Comparison of ENCODE assay signal across 9 cellular contexts in genomic region chr1:47508900-47509488, GRCh38.
DNase-seq lines count a peak whose midpoint lies in the region; ATAC-seq and TF ChIP-seq lines count a peak whose summit lies in the region.
"Had no signal": no experiment of that assay in that cellular context is flagged by ENCODE, and none has a peak within 500 bp of the region (broad histone marks: within the 10 kb centered on the region; RNA-seq: fewer than 3 reads in every experiment).

No MANE protein-coding gene starts in this region.

- H3K36me3 Mint-ChIP-seq in CD4-positive, alpha-beta memory T cell, result no peaks in the 10 kb centered on the region
- H3K36me3 Mint-ChIP-seq in nephron progenitor cell (ENCODE audit: low read depth), result peaks cover 15% of the 10 kb centered on the region

- POLR2A ChIA-PET in CD4-positive, alpha-beta memory T cell (lab: Charles Lee; ENCODE audit: partially characterized antibody), result no interaction called here

- intact Hi-C loops in CD4-positive, alpha-beta memory T cell (cut with micrococcal nuclease), result no loop called here
- intact Hi-C loops in esophagus squamous epithelium (cut with DNase I), result no loop called here

- H3K27me3 Mint-ChIP-seq in CD4-positive, alpha-beta memory T cell, result peaks cover 49 to 59% of the 10 kb centered on the region in 2 donors
- peaks cover 46% of the 10 kb centered on the region for H3K27me3 Mint-ChIP-seq in nephron progenitor cell (ENCODE audit: low read depth, poor library complexity)

- H3K27ac ChIP-seq in CD4-positive, alpha-beta memory T cell (ENCODE audit: low read depth, low read length), result no peak overlapping the region
- H3K27ac ChIP-seq in HUES64 (ENCODE audit: low read depth, low read length), result no peak overlapping the region
- no peak overlapping the region for H3K27ac ChIP-seq in esophagus squamous epithelium

- H3K4me3 Mint-ChIP-seq in CD4-positive, alpha-beta memory T cell, result peak overlapping the region; percentile 46 to 75 (median 63)
- peak overlapping the region; percentile 78 for H3K4me3 Mint-ChIP-seq in nephron progenitor cell

- DNase-seq in CD4-positive, alpha-beta memory T cell, result no peak
- no peak for DNase-seq in esophagus squamous epithelium (lab: John Stamatoyannopoulos, UW)
- peak; percentile 55 for DNase-seq in nephron progenitor cell
- no peak for DNase-seq in DMS 273 treated with DMSO at 0.1 percent for 48 hours (lab: John Stamatoyannopoulos, UW)
- DNase-seq: NCI-H226 had no signal

- no peak overlapping the region for H3K9ac ChIP-seq in HUES64 (ENCODE audit: low read depth, low read length)

- peaks cover 28% of the 10 kb centered on the region for H3K27me3 ChIP-seq in CD4-positive, alpha-beta memory T cell (ENCODE audit: insufficient read depth, low read length)
- peaks cover 83% of the 10 kb centered on the region for H3K27me3 ChIP-seq in HUES64 (ENCODE audit: insufficient read depth, low read length)
- peaks cover 0 to 88% (median 7%) of the 10 kb centered on the region in 4 donors for H3K27me3 ChIP-seq in esophagus squamous epithelium

- CTCF ChIA-PET in CD4-positive, alpha-beta memory T cell (lab: Charles Lee; ENCODE audit: partially characterized antibody), result no interaction called here

- H3K4me1 Mint-ChIP-seq in CD4-positive, alpha-beta memory T cell, result peaks cover 0 to 9% (median 2%) of the 10 kb centered on the region in 4 donors
- H3K4me1 Mint-ChIP-seq in nephron progenitor cell, result peaks cover 63% of the 10 kb centered on the region

- no peak overlapping the region for H3K27ac Mint-ChIP-seq in CD4-positive, alpha-beta memory T cell
- H3K27ac Mint-ChIP-seq in nephron progenitor cell, result peak overlapping the region; percentile 99

- no peaks in the 10 kb centered on the region for H3K36me3 ChIP-seq in CD4-positive, alpha-beta memory T cell (ENCODE audit: insufficient read depth, low read length)
- H3K36me3 ChIP-seq in HUES64 (ENCODE audit: insufficient read depth, low read length) (no peaks in the 10 kb centered on the region), esophagus squamous epithelium (no peaks in the 10 kb centered on the region)

- TF ChIP-seq CTCF in esophagus squamous epithelium (IDR thresholded peaks at IDR 0.05), result no peak
- TF ChIP-seq CTCF in nephron progenitor cell (IDR thresholded peaks at IDR 0.05), result no peak

- no peak for TF ChIP-seq POLR2A in esophagus squamous epithelium (IDR thresholded peaks at IDR 0.05)

- peaks cover 12% of the 10 kb centered on the region for H3K4me1 ChIP-seq in CD4-positive, alpha-beta memory T cell (ENCODE audit: insufficient read depth, low read length)
- H3K4me1 ChIP-seq in HUES64 (ENCODE audit: insufficient read depth, low read length), result no peaks in the 10 kb centered on the region
- peaks cover 10 to 18% (median 11%) of the 10 kb centered on the region in 3 donors for H3K4me1 ChIP-seq in esophagus squamous epithelium

- H3K9me3 ChIP-seq in CD4-positive, alpha-beta memory T cell (ENCODE audit: control insufficient read depth in 1 of 2, low read length in 2 of 2), result no peaks in the 10 kb centered on the region
- H3K9me3 ChIP-seq in HUES64 (ENCODE audit: insufficient read depth, low read depth, low read length), result no peaks in the 10 kb centered on the region
- peaks cover 0 to 1% (median 0%) of the 10 kb centered on the region in 3 donors for H3K9me3 ChIP-seq in esophagus squamous epithelium

- peaks cover 0 to 12% (median 8%) of the 10 kb centered on the region in 8 donors for H3K9me3 Mint-ChIP-seq in CD4-positive, alpha-beta memory T cell
- H3K9me3 Mint-ChIP-seq in nephron progenitor cell, result peaks cover 16% of the 10 kb centered on the region

- 11% methylated on average over 11 of the region's 12 CpGs for WGBS in HUES64
- WGBS in esophagus squamous epithelium, 2 donors, result 10 to 35% methylated on average over 2 to 12 of the region's 12 CpGs

- no peak overlapping the region for H3K4me3 ChIP-seq in CD4-positive, alpha-beta memory T cell (ENCODE audit: low read length in 2 of 2)
- peak overlapping the region; percentile 57 for H3K4me3 ChIP-seq in HUES64 (ENCODE audit: low read length)
- peak overlapping the region in 3 of 4 donors; percentile 39 to 72 (median 53) for H3K4me3 ChIP-seq in esophagus squamous epithelium

- ATAC-seq in HG03378 (IDR thresholded peaks at IDR 0.05; ENCODE audit: unreplicated experiment) (no peak), HG03039 (IDR thresholded peaks at IDR 0.05; ENCODE audit: unreplicated experiment) (no peak), GM18498 (IDR thresholded peaks at IDR 0.05; ENCODE audit: unreplicated experiment) (no peak)

Comparison
In these comparisons a context has a peak if more than half of its experiments do, and no peak if none do; other contexts are left out.
1. H3K4me3 ChIP-seq: peak in HUES64 (single experiment) and esophagus squamous epithelium (3 of 4); none in CD4-positive, alpha-beta memory T cell (0 of 2).